ENCODE assay signal across 23 cellular contexts in genomic region chr12:118334241-118334640, GRCh38.
"Had no signal": no experiment of that assay in that cellular context is flagged by ENCODE, and none has a peak within 500 bp of the region (broad histone marks: within the 10 kb centered on the region; RNA-seq: fewer than 3 reads in every experiment).

No MANE protein-coding gene starts in this region.

- H3K4me3 Mint-ChIP-seq: effector memory CD8-positive, alpha-beta T cell; immature natural killer cell; naive thymus-derived CD8-positive, alpha-beta T cell; neural crest cell; stimulated activated effector memory CD8-positive, alpha-beta T cell treated with anti-CD3 and anti-CD28 coated beads, Interleukin-12 subunit alpha, Interleukin-12 subunit beta, amount 100 ng/mL, for 72 hours had no signal

- H3K27me3 ChIP-seq: esophagus squamous epithelium, right atrium auricular region, testis, tibial artery, upper lobe of left lung had no signal

- H3K9me3 ChIP-seq: esophagus squamous epithelium, lower lobe of right lung, prostate gland, right atrium auricular region, testis, tibial artery, upper lobe of left lung had no signal

- H3K9me3 Mint-ChIP-seq: effector memory CD8-positive, alpha-beta T cell; immature natural killer cell; naive thymus-derived CD8-positive, alpha-beta T cell; neural crest cell; stimulated activated effector memory CD8-positive, alpha-beta T cell treated with anti-CD3 and anti-CD28 coated beads, Interleukin-12 subunit alpha, Interleukin-12 subunit beta, amount 100 ng/mL, for 72 hours had no signal

- H3K27me3 Mint-ChIP-seq: effector memory CD8-positive, alpha-beta T cell; naive thymus-derived CD8-positive, alpha-beta T cell had no signal

- ATAC-seq: effector memory CD8-positive, alpha-beta T cell; left ventricle myocardium superior; naive thymus-derived CD8-positive, alpha-beta T cell; sciatic nerve; stimulated activated effector memory CD8-positive, alpha-beta T cell treated with anti-CD3 and anti-CD28 coated beads, Interleukin-12 subunit alpha, Interleukin-12 subunit beta, amount 100 ng/mL, for 72 hours; stimulated activated naive CD8-positive, alpha-beta T cell treated with anti-CD3 and anti-CD28 coated beads, Interleukin-15, Interleukin-2, amounts not matched to agents 100 U/mL and 50 U/mL, for 24 hours had no signal

- H3K27ac ChIP-seq: coronary artery, esophagus squamous epithelium, lower lobe of right lung, parathyroid adenoma, prostate gland, right atrium auricular region, testis, tibial artery, upper lobe of left lung had no signal

- H3K4me3 ChIP-seq: coronary artery, esophagus squamous epithelium, lower lobe of right lung, prostate gland, right atrium auricular region, testis, tibial artery, upper lobe of left lung had no signal

- H3K36me3 ChIP-seq: esophagus squamous epithelium, lower lobe of right lung, prostate gland, right atrium auricular region, tibial artery, upper lobe of left lung had no signal

- DNase-seq: dermis blood vessel endothelial cell; effector memory CD8-positive, alpha-beta T cell; erythroblast; esophagus squamous epithelium; hypothalamus; immature natural killer cell; left ventricle myocardium superior; naive thymus-derived CD8-positive, alpha-beta T cell; stimulated activated CD4-positive, alpha-beta T cell treated with anti-CD3 and anti-CD28 coated beads, Interleukin-2, amount 100 ng/mL, for 24 hours; stimulated activated CD4-positive, alpha-beta T cell treated with anti-CD3 and anti-CD28 coated beads, Interleukin-4, amount 100 ng/mL, for 24 hours; stimulated activated naive CD8-positive, alpha-beta T cell treated with anti-CD3 and anti-CD28 coated beads, Interleukin-15, Interleukin-2, amounts not matched to agents 100 U/mL and 50 U/mL, for 24 hours; substantia nigra; testis; tibial artery had no signal

- H2AFZ ChIP-seq: parathyroid adenoma had no signal

- H3K27ac Mint-ChIP-seq: stimulated activated effector memory CD8-positive, alpha-beta T cell treated with anti-CD3 and anti-CD28 coated beads, Interleukin-12 subunit alpha, Interleukin-12 subunit beta, amount 100 ng/mL, for 72 hours had no signal

- H3K9ac ChIP-seq: parathyroid adenoma had no signal

- H3K4me1 ChIP-seq: parathyroid adenoma, prostate gland, testis had no signal
